11 cellular contexts compared by ENCODE assay signal in genomic region chr2:113370030-113370429, GRCh38.
"Had no signal": no experiment of that assay in that cellular context is flagged by ENCODE, and none has a peak within 500 bp of the region (broad histone marks: within the 10 kb centered on the region; RNA-seq: fewer than 3 reads in every experiment).

No MANE protein-coding gene starts in this region.

- H3K4me3 ChIP-seq: adrenal gland, ascending aorta, breast epithelium, colonic mucosa, esophagus squamous epithelium, gastroesophageal sphincter, heart left ventricle, lower lobe of right lung had no signal

- H3K27me3 ChIP-seq: adrenal gland, ascending aorta, breast epithelium, colonic mucosa, esophagus squamous epithelium, gastroesophageal sphincter, heart left ventricle had no signal

- H3K9me3 ChIP-seq: adrenal gland, ascending aorta, breast epithelium, colonic mucosa, esophagus squamous epithelium, gastroesophageal sphincter, heart left ventricle, lower lobe of right lung had no signal

- H3K36me3 ChIP-seq: adrenal gland, ascending aorta, breast epithelium, colonic mucosa, esophagus squamous epithelium, gastroesophageal sphincter, heart left ventricle, lower lobe of right lung had no signal

- H3K4me1 ChIP-seq: adrenal gland, ascending aorta, breast epithelium, colonic mucosa, heart left ventricle had no signal

- H3K27ac ChIP-seq: adrenal gland, ascending aorta, breast epithelium, colonic mucosa, esophagus squamous epithelium, gastroesophageal sphincter, heart left ventricle, lower lobe of right lung had no signal

- DNase-seq: activated naive CD4-positive, alpha-beta T cell; esophagus squamous epithelium; occipital lobe; stimulated activated naive CD4-positive, alpha-beta T cell treated with Interleukin-2 at 50 U/mL for 16 hours had no signal
